In the genomic region with DNA sequence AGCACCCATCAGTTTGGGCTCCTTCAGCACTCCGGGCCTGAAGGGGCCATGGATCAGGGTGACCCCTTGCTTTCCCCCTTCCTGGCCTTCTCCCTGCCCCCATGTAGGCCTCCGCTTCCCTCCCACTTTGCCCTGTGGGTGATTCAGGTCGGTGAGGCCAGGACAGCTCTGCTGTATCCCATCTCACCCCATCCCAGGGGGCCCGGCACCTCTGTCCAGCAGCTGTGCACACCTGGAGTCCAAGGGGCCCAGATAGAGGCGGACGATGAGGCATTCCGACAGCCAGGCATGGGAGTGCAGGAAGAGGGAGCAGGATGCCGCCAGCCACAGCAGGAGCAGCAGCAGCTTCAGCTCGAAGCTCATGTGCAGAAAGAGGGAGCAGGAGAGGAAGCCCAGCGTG, we compare ENCODE assay signal across 20 cellular contexts.
"Had no signal": no experiment of that assay in that cellular context is flagged by ENCODE, and none has a peak within 500 bp of the region (broad histone marks: within the 10 kb centered on the region; RNA-seq: fewer than 3 reads in every experiment).

No MANE protein-coding gene starts in this region.

- H3K27me3 ChIP-seq: ovary, right atrium auricular region, suprapubic skin, thyroid gland had no signal

- H3K27ac ChIP-seq: heart left ventricle, left ventricle myocardium inferior, ovary, right atrium auricular region, suprapubic skin, thyroid gland had no signal

- H3K9me3 ChIP-seq: heart left ventricle, left ventricle myocardium inferior, ovary, right atrium auricular region, suprapubic skin, thyroid gland had no signal

- H3K4me1 ChIP-seq: left ventricle myocardium inferior, right atrium auricular region, suprapubic skin, thyroid gland had no signal

- DNase-seq: effector memory CD4-positive, alpha-beta T cell; hippocampal formation; left ventricle myocardium inferior; mesenchymal stem cell; midbrain; nephron progenitor cell; ovary; small intestine; stimulated activated CD4-positive, alpha-beta T cell treated with anti-CD3 and anti-CD28 coated beads, Interleukin-12 subunit alpha, Interleukin-12 subunit beta, amount 100 ng/mL, for 4 hours; stimulated activated CD4-positive, alpha-beta T cell treated with anti-CD3 and anti-CD28 coated beads, Interleukin-2, amount 100 ng/mL, for 48 hours; stimulated activated naive CD8-positive, alpha-beta T cell treated with anti-CD3 and anti-CD28 coated beads, Interleukin-15, Interleukin-2, amounts not matched to agents 100 U/mL and 50 U/mL, for 24 hours; thyroid gland had no signal

- H3K4me3 ChIP-seq: heart left ventricle, left ventricle myocardium inferior, lung, ovary, right atrium auricular region, suprapubic skin, thyroid gland had no signal

- H3K36me3 ChIP-seq: ovary, right atrium auricular region, suprapubic skin, thyroid gland had no signal

- FAIRE-seq: endometrium, frontal cortex, islet of Langerhans, small intestine, urothelium cell line had no signal
